2 cellular contexts compared by ENCODE assay signal in the genomic region with DNA sequence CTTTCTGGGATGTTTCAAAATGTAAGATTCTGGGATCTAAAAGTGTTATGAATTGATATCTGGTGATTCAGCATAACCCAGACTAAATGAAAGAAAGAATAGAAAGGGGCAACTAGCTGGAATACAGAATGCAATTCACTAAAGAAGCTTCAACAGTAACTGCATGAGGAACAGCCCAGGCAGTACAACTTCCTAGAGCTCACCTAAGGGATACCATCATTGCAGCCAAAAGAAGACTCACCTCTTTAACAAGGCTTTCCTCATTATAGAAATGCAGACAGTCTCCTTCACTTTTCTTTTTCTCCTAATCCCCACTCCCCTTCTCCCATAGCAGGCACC.
TF ChIP-seq lines count a peak whose summit lies in the region.

No MANE protein-coding gene starts in this region.

TF ChIP-seq in IMR-90, 13 proteins besides CTCF, POLR2A, EP300 and RAD21 (continued from another document):
- TF ChIP-seq CHD1 (IDR thresholded peaks at IDR 0.05; ENCODE audit: low read depth, low read length) (no peak), FOS (IDR thresholded peaks at IDR 0.05; ENCODE audit: low read depth, low read length) (no peak), RCOR1 (IDR thresholded peaks at IDR 0.05; ENCODE audit: insufficient replicate concordance, low read length) (no peak), NFE2L2 (IDR thresholded peaks at IDR 0.05; ENCODE audit: low read depth, low read length) (no peak), RFX5 (IDR thresholded peaks at IDR 0.05; ENCODE audit: low read depth, low read length) (no peak)

TF ChIP-seq in SK-N-SH treated with all-trans-retinoic acid at 6 μM for 48 hours, 23 proteins besides CTCF, POLR2A, EP300 and RAD21 (continued from another document):
- TF ChIP-seq POU6F1 (CRISPR knock-in tag; IDR thresholded peaks at IDR 0.05; ENCODE audit: borderline replicate concordance, low read depth) = no peak
- peak; percentile 12; the same call in 1 of the 2 replicates for TF ChIP-seq ZC3H10 (CRISPR knock-in tag; IDR thresholded peaks at IDR 0.05)
- TF ChIP-seq PATZ1 (CRISPR knock-in tag; IDR thresholded peaks at IDR 0.05; ENCODE audit: borderline replicate concordance) = no peak
- no peak for TF ChIP-seq ESRRG (CRISPR knock-in tag; IDR thresholded peaks at IDR 0.05)
- 0 out of 2 replicates have a peak, but pooled peaks have one; percentile 1 for TF ChIP-seq ZNF8 (CRISPR knock-in tag; IDR thresholded peaks at IDR 0.05)
- no peak for TF ChIP-seq SNAI2 (CRISPR knock-in tag; IDR thresholded peaks at IDR 0.05)
